In genomic region chr11:72080326-72081183, GRCh38 we compare ENCODE assay signal across 1 cellular context.
TF ChIP-seq lines count a peak whose summit lies in the region.

LRRC51 (plus strand) TSS chr11:72080850; CDS start chr11:72089084, 8,234 bp downstream.
NUMA1 (minus strand) TSS chr11:72080542; CDS start chr11:72035943, 44,599 bp downstream.

TF ChIP-seq in K562, 482 proteins besides CTCF, POLR2A, EP300 and RAD21 (continued from another document and continues in another):
- TF ChIP-seq E2F8 (IDR thresholded peaks at IDR 0.05; ENCODE audit: low read depth, partially characterized antibody) (peak; percentile 79), CTBP1 (IDR thresholded peaks at IDR 0.05; ENCODE audit: borderline replicate concordance) (peak; percentile 37; the same call in 1 of the 2 replicates), NCOA6 (IDR thresholded peaks at IDR 0.05) (no peak), ZNF639 (CRISPR knock-in tag; conservative IDR thresholded peaks at IDR 0.05 in 1 of 2, IDR thresholded peaks at IDR 0.05 in 1 of 2) (0 out of 4 replicates have a peak, but pooled peaks of 1 of the 2 experiments have one; percentile 45), NCOA1 (IDR thresholded peaks at IDR 0.05; ENCODE audit: low read depth) (0 out of 2 replicates have a peak, but pooled peaks have one; percentile 32), ZBTB11 (CRISPR knock-in tag; IDR thresholded peaks at IDR 0.05) (peak in 2 of 3 experiments; percentile 16 to 96; a peak in 2 of 6 replicates), FOXJ2 (tag; IDR thresholded peaks at IDR 0.05) (peak; percentile 80), XRCC4 (IDR thresholded peaks at IDR 0.05; ENCODE audit: extremely low read depth, insufficient read depth, insufficient read length) (no peak), SMAD4 (CRISPR knock-in tag; conservative IDR thresholded peaks at IDR 0.05) (0 out of 2 replicates have a peak, but pooled peaks have one; percentile 14), FOXM1 (IDR thresholded peaks at IDR 0.05; ENCODE audit: low read depth) (peak; percentile 73), FOXM1 (CRISPR knock-in tag; IDR thresholded peaks at IDR 0.05; ENCODE audit: low read depth) (no peak), SPI1 (IDR thresholded peaks at IDR 0.05; ENCODE audit: borderline replicate concordance, low read depth, low read length) (peak; percentile 88), THAP12 (CRISPR knock-in tag; IDR thresholded peaks at IDR 0.05) (peak; percentile 38; the same call in 1 of the 2 replicates), RFX5 (IDR thresholded peaks at IDR 0.05; ENCODE audit: low read depth, low read length) (peak; percentile 96), ZNF511 (CRISPR knock-in tag; IDR thresholded peaks at IDR 0.05) (0 out of 2 replicates have a peak, but pooled peaks have one; percentile 23), NR2C2 (CRISPR knock-in tag; IDR thresholded peaks at IDR 0.05) (0 out of 2 replicates have a peak, but pooled peaks have one; percentile 37), NR2C2 (tag; IDR thresholded peaks at IDR 0.05) (peak; percentile 94), CHD2 (IDR thresholded peaks at IDR 0.05; ENCODE audit: low read depth, low read length) (peak; percentile 79), MTA3 (IDR thresholded peaks at IDR 0.05; ENCODE audit: borderline replicate concordance) (peak; percentile 87; the same call in 1 of the 2 replicates), SMARCE1 (IDR thresholded peaks at IDR 0.05) (peak; percentile 19; the same call in 1 of the 2 replicates), FOXP1 (CRISPR knock-in tag; IDR thresholded peaks at IDR 0.05) (0 out of 2 replicates have a peak, but pooled peaks have one; percentile 28), CTCFL (IDR thresholded peaks at IDR 0.05; ENCODE audit: borderline replicate concordance, insufficient read depth, low read depth, low read length, poor library complexity, severe bottlenecking) (no peak), E2F1 (CRISPR knock-in tag; IDR thresholded peaks at IDR 0.05) (peak; percentile 81), NR1H2 (CRISPR knock-in tag; IDR thresholded peaks at IDR 0.05) (no peak), ARHGAP35 (IDR thresholded peaks at IDR 0.05; ENCODE audit: partially characterized antibody) (no peak), NR2C1 (IDR thresholded peaks at IDR 0.05) (peak; percentile 61), NR2C1 (tag; IDR thresholded peaks at IDR 0.05) (peak; percentile 75; the same call in 1 of the 2 replicates), OTX1 (CRISPR knock-in tag; IDR thresholded peaks at IDR 0.05) (no peak), NEUROD1 (IDR thresholded peaks at IDR 0.05; ENCODE audit: borderline replicate concordance, low read depth, low read length, partially characterized antibody) (peak; percentile 91), AFF1 (IDR thresholded peaks at IDR 0.05; ENCODE audit: low read depth in 1 of 2, partially characterized antibody in 2 of 2) (peak in 1 of 2 experiments; percentile 94), L3MBTL2 (IDR thresholded peaks at IDR 0.05) (peak; percentile 55), ARID1B (IDR thresholded peaks at IDR 0.05) (peak; percentile 37; the same call in 1 of the 2 replicates), POLR2AphosphoS5 (IDR thresholded peaks at IDR 0.05; ENCODE audit: control insufficient read depth, insufficient read depth, low read depth, low read length) (peak; percentile 78), MNT (conservative IDR thresholded peaks at IDR 0.05) (peak; percentile 49 to 78; a peak in 2 of 4 replicates), POLR2B (IDR thresholded peaks at IDR 0.05; ENCODE audit: low read depth, partially characterized antibody) (peak; percentile 85), RBFOX2 (IDR thresholded peaks at IDR 0.05; ENCODE audit: low read depth, low read length) (peak; percentile 98)
